In genomic region chr14:72061718-72062117, GRCh38 we compare ENCODE assay signal across 8 cellular contexts.
"Had no signal": no experiment of that assay in that cellular context is flagged by ENCODE, and none has a peak within 500 bp of the region (broad histone marks: within the 10 kb centered on the region; RNA-seq: fewer than 3 reads in every experiment).

No MANE protein-coding gene starts in this region.

- H3K9me3 Mint-ChIP-seq: GM23338, H9 had no signal

- FAIRE-seq: H1, H54, HTR-8/SVneo, K562 had no signal

- DNase-seq: H9, HCEC 1CT, IMR-90 had no signal

- H3K27ac Mint-ChIP-seq: GM23338 had no signal

- ATAC-seq: GM23338, K562 had no signal

- H3K4me1 Mint-ChIP-seq: GM23338, H9 had no signal

- H3K4me3 Mint-ChIP-seq: GM23338, H9 had no signal

- H3K4me3 ChIP-seq: GM23338, K562 had no signal
